In genomic region chr3:24523988-24524727, GRCh38 we compare ENCODE assay signal across 28 cellular contexts. TPM values are rescaled to one million over a fixed set of nuclear protein-coding genes. Genes with fewer than 3 reads are reported as not detected.
DNase-seq lines count a peak whose midpoint lies in the region; ATAC-seq and TF ChIP-seq lines count a peak whose summit lies in the region.
"Had no signal": no experiment of that assay in that cellular context is flagged by ENCODE, and none has a peak within 500 bp of the region (broad histone marks: within the 10 kb centered on the region; RNA-seq: fewer than 3 reads in every experiment).

No MANE protein-coding gene starts in this region.

- POLR2A ChIA-PET in PC-3 (lab: Charles Lee; ENCODE audit: unreplicated experiment): interaction anchor here (0.5 to 0.6 kb wide), 2 partner anchors 22 to 122 kb away, joined by 3 read pairs; no protein-coding TSS in a partner anchor

- H3K9ac ChIP-seq in PC-3 (ENCODE audit: low read length): no peak overlapping the region
- H3K9ac ChIP-seq: SK-N-SH had no signal

- H3K4me1 ChIP-seq in PC-3 (ENCODE audit: insufficient read depth, low read length): peaks cover 39% of the 10 kb centered on the region
- H3K4me1 ChIP-seq in right lobe of liver: peaks cover 0 to 18% (median 7%) of the 10 kb centered on the region in 4 donors
- H3K4me1 ChIP-seq: uterus had no signal

- intact Hi-C loops in PC-3 (cut with micrococcal nuclease): loop anchor here (1.0 to 2.0 kb wide), 4 partner anchors 26 to 117 kb away; no protein-coding TSS in a partner anchor
- intact Hi-C loops in right lobe of liver (cut with DNase I): no loop called here
- intact Hi-C loops in Right ventricle myocardium superior (cut with DNase I): no loop called here
- intact Hi-C loops in activated T-helper 1 cell treated with anti-CD3 and anti-CD28 coated beads, Interleukin-12 subunit alpha, Interleukin-12 subunit beta, Interleukin-2, Interleukin-4 antibody, amounts not matched to agents 30 ng/mL and 10 ng/mL and 1 ng/mL, durations not matched to agents 14 hours and 24 hours and 36 hours (cut with micrococcal nuclease): no loop called here

- DNase-seq in Daoy (ENCODE audit: low read depth): peak; percentile 44
- DNase-seq in PC-3: peak; percentile 80
- peak; percentile 86 for DNase-seq in epithelial cell of esophagus (ENCODE audit: low read depth)
- no peak for DNase-seq in right lobe of liver
- no peak for DNase-seq in Right ventricle myocardium superior
- no peak for DNase-seq in activated T-helper 1 cell treated with anti-CD3 and anti-CD28 coated beads, Interleukin-12 subunit alpha, Interleukin-12 subunit beta, Interleukin-2, Interleukin-4 antibody, amounts not matched to agents 30 ng/mL and 10 ng/mL and 1 ng/mL, durations not matched to agents 14 hours and 24 hours and 36 hours (ENCODE audit: low spot score)
- no peak for DNase-seq in SKM-1 (lab: John Stamatoyannopoulos, UW; ENCODE audit: unreplicated experiment)
- DNase-seq: ACHN; activated CD4-positive, alpha-beta memory T cell treated with anti-CD3 and anti-CD28 coated beads for 36 hours; activated CD4-positive, CD25-positive, alpha-beta regulatory T cell; activated effector memory CD4-positive, alpha-beta T cell treated with Interleukin-2 at 50 U/mL for 16 hours; activated naive CD8-positive, alpha-beta T cell treated with anti-CD3 and anti-CD28 coated beads, Interleukin-2, amount 10 ng/mL, durations not matched to agents 7 days and 5 days; C1 segment of cervical spinal cord; effector CD8-positive, alpha-beta T cell; Kasumi-1; left colon; NCI-H1092; NCI-H2029; NCI-H345; SK-N-SH; stimulated activated CD4-positive, alpha-beta T cell treated with anti-CD3 and anti-CD28 coated beads, Interleukin-1b, Interleukin-23, amount 100 ng/mL, for 48 hours; uterus had no signal

- H3K4me2 ChIP-seq in PC-3 (ENCODE audit: low read length): peak overlapping the region; percentile 61
- H3K4me2 ChIP-seq: SK-N-SH had no signal

- no TSS peak for BruUV-seq in PC-3 (replicated peaks; lab: Mats Ljungman, UMichigan)

- H3F3A ChIP-seq in PC-3 (ENCODE audit: low read length, unreplicated experiment): no peaks in the 10 kb centered on the region

- H3K27ac Mint-ChIP-seq in activated T-helper 1 cell treated with anti-CD3 and anti-CD28 coated beads, Interleukin-12 subunit alpha, Interleukin-12 subunit beta, Interleukin-2, Interleukin-4 antibody, amounts not matched to agents 30 ng/mL and 10 ng/mL and 1 ng/mL, durations not matched to agents 14 hours and 24 hours and 36 hours: no peak overlapping the region
- H3K27ac Mint-ChIP-seq: activated CD4-positive, alpha-beta memory T cell treated with anti-CD3 and anti-CD28 coated beads for 36 hours; activated naive CD8-positive, alpha-beta T cell treated with anti-CD3 and anti-CD28 coated beads, Interleukin-2, amount 10 ng/mL, durations not matched to agents 7 days and 5 days; mesothelial cell of epicardium; natural killer cell treated with Interleukin-12 subunit alpha and Interleukin-12 subunit beta and Interleukin-15 and Interleukin-18, amount 100 ng/mL, for 72 hours; stimulated activated memory B cell treated with anti-CD40 and anti-IgM and Interleukin-4, amounts not matched to agents 10 μg/mL and 1 μg/mL and 100 μg/mL, for 72 hours had no signal

- TF ChIP-seq POLR2A in right lobe of liver (IDR thresholded peaks at IDR 0.05): no peak

- WGBS in right lobe of liver (ENCODE audit: insufficient coverage, low coverage, low lambda C conversion rate, missing lambda C conversion rate): 50% methylated on average over 3 of the region's 3 CpGs

- peaks cover 37% of the 10 kb centered on the region for H3K27me3 Mint-ChIP-seq in activated T-helper 1 cell treated with anti-CD3 and anti-CD28 coated beads, Interleukin-12 subunit alpha, Interleukin-12 subunit beta, Interleukin-2, Interleukin-4 antibody, amounts not matched to agents 30 ng/mL and 10 ng/mL and 1 ng/mL, durations not matched to agents 14 hours and 24 hours and 36 hours (ENCODE audit: insufficient read depth)

- H3K36me3 ChIP-seq in PC-3 (ENCODE audit: low read depth, low read length) (no peaks in the 10 kb centered on the region), right lobe of liver (no peaks in the 10 kb centered on the region)
- H3K36me3 ChIP-seq: HAP-1, uterus had no signal

- TF ChIP-seq CTCF in PC-3 (conservative IDR thresholded peaks at IDR 0.05; ENCODE audit: low read depth, low read length): no peak
- no peak for TF ChIP-seq CTCF in epithelial cell of esophagus (IDR thresholded peaks at IDR 0.05; ENCODE audit: insufficient read depth, low read depth, low read length, missing control alignments)
- no peak for TF ChIP-seq CTCF in right lobe of liver (IDR thresholded peaks at IDR 0.05)

- H3K4me3 Mint-ChIP-seq in activated T-helper 1 cell treated with anti-CD3 and anti-CD28 coated beads, Interleukin-12 subunit alpha, Interleukin-12 subunit beta, Interleukin-2, Interleukin-4 antibody, amounts not matched to agents 30 ng/mL and 10 ng/mL and 1 ng/mL, durations not matched to agents 14 hours and 24 hours and 36 hours: no peak overlapping the region
- H3K4me3 Mint-ChIP-seq: activated CD4-positive, alpha-beta memory T cell treated with anti-CD3 and anti-CD28 coated beads for 36 hours; activated naive CD8-positive, alpha-beta T cell treated with anti-CD3 and anti-CD28 coated beads, Interleukin-2, amount 10 ng/mL, durations not matched to agents 7 days and 5 days; mesothelial cell of epicardium; natural killer cell treated with Interleukin-12 subunit alpha and Interleukin-12 subunit beta and Interleukin-15 and Interleukin-18, amount 100 ng/mL, for 72 hours; stimulated activated memory B cell treated with anti-CD40 and anti-IgM and Interleukin-4, amounts not matched to agents 10 μg/mL and 1 μg/mL and 100 μg/mL, for 72 hours had no signal

- H3K9me3 ChIP-seq in PC-3 (ENCODE audit: low read length) (no peaks in the 10 kb centered on the region), right lobe of liver (no peaks in the 10 kb centered on the region)
- H3K9me3 ChIP-seq: HAP-1, SK-N-SH, uterus had no signal

- ATAC-seq in PC-3 (peak; percentile 52), right lobe of liver (peak; percentile 54 to 63 (median 56)), Right ventricle myocardium superior (ENCODE audit: poor library complexity) (no peak), HG03521 (IDR thresholded peaks at IDR 0.05; ENCODE audit: unreplicated experiment) (no peak)
- ATAC-seq: left colon; natural killer cell treated with Interleukin-12 subunit alpha and Interleukin-12 subunit beta and Interleukin-15 and Interleukin-18, amount 100 ng/mL, for 72 hours; Panc1; stimulated activated memory B cell treated with anti-CD40 and anti-IgM and Interleukin-4, amounts not matched to agents 10 μg/mL and 1 μg/mL and 100 μg/mL, for 72 hours had no signal

- H3K4me3 ChIP-seq in PC-3 (ENCODE audit: low read length) (no peak overlapping the region; the same call in 1 of the 2 replicates), epithelial cell of esophagus (ENCODE audit: low read length) (no peak overlapping the region), right lobe of liver (no peak overlapping the region)
- H3K4me3 ChIP-seq: HAP-1, uterus had no signal

- H3K36me3 Mint-ChIP-seq in activated T-helper 1 cell treated with anti-CD3 and anti-CD28 coated beads, Interleukin-12 subunit alpha, Interleukin-12 subunit beta, Interleukin-2, Interleukin-4 antibody, amounts not matched to agents 30 ng/mL and 10 ng/mL and 1 ng/mL, durations not matched to agents 14 hours and 24 hours and 36 hours (ENCODE audit: low read depth): peaks cover 1% of the 10 kb centered on the region
- H3K36me3 Mint-ChIP-seq: activated CD4-positive, alpha-beta memory T cell treated with anti-CD3 and anti-CD28 coated beads for 36 hours; activated naive CD8-positive, alpha-beta T cell treated with anti-CD3 and anti-CD28 coated beads, Interleukin-2, amount 10 ng/mL, durations not matched to agents 7 days and 5 days; mesothelial cell of epicardium; stimulated activated memory B cell treated with anti-CD40 and anti-IgM and Interleukin-4, amounts not matched to agents 10 μg/mL and 1 μg/mL and 100 μg/mL, for 72 hours had no signal

- H4K20me1 ChIP-seq in PC-3 (ENCODE audit: low read length): no peaks in the 10 kb centered on the region

- no peaks in the 10 kb centered on the region for H3K9me2 ChIP-seq in PC-3 (replicated peaks; ENCODE audit: low read length)
- H3K9me2 ChIP-seq: SK-N-SH had no signal

- H3K4me1 Mint-ChIP-seq in activated T-helper 1 cell treated with anti-CD3 and anti-CD28 coated beads, Interleukin-12 subunit alpha, Interleukin-12 subunit beta, Interleukin-2, Interleukin-4 antibody, amounts not matched to agents 30 ng/mL and 10 ng/mL and 1 ng/mL, durations not matched to agents 14 hours and 24 hours and 36 hours (ENCODE audit: low read depth): no peaks in the 10 kb centered on the region
- H3K4me1 Mint-ChIP-seq: activated naive CD8-positive, alpha-beta T cell treated with anti-CD3 and anti-CD28 coated beads, Interleukin-2, amount 10 ng/mL, durations not matched to agents 7 days and 5 days had no signal

- H3K79me2 ChIP-seq in PC-3 (ENCODE audit: low read length): no peaks in the 10 kb centered on the region

- H3K27me3 ChIP-seq in PC-3 (ENCODE audit: low read length) (no peaks in the 10 kb centered on the region), right lobe of liver (no peaks in the 10 kb centered on the region)
- H3K27me3 ChIP-seq: uterus had no signal

- CTCF ChIA-PET in PC-3 (lab: Charles Lee): interaction anchor here (0.6 to 1.4 kb wide), 2 partner anchors 10 to 28 kb away, joined by 3 to 4 read pairs; no protein-coding TSS in a partner anchor

- peak overlapping the region; percentile 24; the same call in 1 of the 2 replicates for H2AFZ ChIP-seq in PC-3 (ENCODE audit: low read length)

- no peaks in the 10 kb centered on the region for H3K9me3 Mint-ChIP-seq in activated T-helper 1 cell treated with anti-CD3 and anti-CD28 coated beads, Interleukin-12 subunit alpha, Interleukin-12 subunit beta, Interleukin-2, Interleukin-4 antibody, amounts not matched to agents 30 ng/mL and 10 ng/mL and 1 ng/mL, durations not matched to agents 14 hours and 24 hours and 36 hours
- H3K9me3 Mint-ChIP-seq: activated CD4-positive, alpha-beta memory T cell treated with anti-CD3 and anti-CD28 coated beads for 36 hours; activated naive CD8-positive, alpha-beta T cell treated with anti-CD3 and anti-CD28 coated beads, Interleukin-2, amount 10 ng/mL, durations not matched to agents 7 days and 5 days; mesothelial cell of epicardium; natural killer cell treated with Interleukin-12 subunit alpha and Interleukin-12 subunit beta and Interleukin-15 and Interleukin-18, amount 100 ng/mL, for 72 hours; stimulated activated memory B cell treated with anti-CD40 and anti-IgM and Interleukin-4, amounts not matched to agents 10 μg/mL and 1 μg/mL and 100 μg/mL, for 72 hours had no signal

- peak overlapping the region; percentile 48 for H3K27ac ChIP-seq in PC-3 (ENCODE audit: low read length)
- H3K27ac ChIP-seq in right lobe of liver: no peak overlapping the region
- H3K27ac ChIP-seq: uterus had no signal

RNA-seq across cellular contexts. Expression of gene THRB, which starts 29.5 kb away (rescaled TPM):
- 0.15 and 0.86 TPM in 2 replicates for total RNA-seq in Daoy (2014; rRNA removed; shearing (Covaris generic))
- total RNA-seq in PC-3 (2014; rRNA removed) (7.0 and 9.7 TPM in 2 replicates), right lobe of liver (10 to 100 TPM; 14.5 to 29.5 (median 17.3) TPM), Right ventricle myocardium superior (24.1 TPM)
- not detected in 2 replicates for total RNA-seq in activated T-helper 1 cell treated with anti-CD3 and anti-CD28 coated beads, Interleukin-12 subunit alpha, Interleukin-12 subunit beta, Interleukin-2, Interleukin-4 antibody, amounts not matched to agents 30 ng/mL and 10 ng/mL and 1 ng/mL, durations not matched to agents 14 hours and 24 hours and 36 hours
- total RNA-seq: activated CD4-positive, alpha-beta memory T cell treated with anti-CD3 and anti-CD28 coated beads for 36 hours; activated naive CD8-positive, alpha-beta T cell treated with anti-CD3 and anti-CD28 coated beads, Interleukin-2, amount 10 ng/mL, durations not matched to agents 7 days and 5 days had no signal

Comparison
In these comparisons a context has a peak if more than half of its experiments do, and no peak if none do; other contexts are left out.
1. DNase-seq: peak in Daoy (single experiment), PC-3 (single experiment) and epithelial cell of esophagus (single experiment); none in right lobe of liver (0 of 3), Right ventricle myocardium superior (single experiment), activated T-helper 1 cell treated with anti-CD3 and anti-CD28 coated beads, Interleukin-12 subunit alpha, Interleukin-12 subunit beta, Interleukin-2, Interleukin-4 antibody, amounts not matched to agents 30 ng/mL and 10 ng/mL and 1 ng/mL, durations not matched to agents 14 hours and 24 hours and 36 hours (single experiment) and SKM-1 (single experiment).
2. ATAC-seq: peak in PC-3 (single experiment) and right lobe of liver (4 of 4); none in Right ventricle myocardium superior (single experiment) and HG03521 (single experiment).